8 cellular contexts compared by ENCODE assay signal in the genomic region with DNA sequence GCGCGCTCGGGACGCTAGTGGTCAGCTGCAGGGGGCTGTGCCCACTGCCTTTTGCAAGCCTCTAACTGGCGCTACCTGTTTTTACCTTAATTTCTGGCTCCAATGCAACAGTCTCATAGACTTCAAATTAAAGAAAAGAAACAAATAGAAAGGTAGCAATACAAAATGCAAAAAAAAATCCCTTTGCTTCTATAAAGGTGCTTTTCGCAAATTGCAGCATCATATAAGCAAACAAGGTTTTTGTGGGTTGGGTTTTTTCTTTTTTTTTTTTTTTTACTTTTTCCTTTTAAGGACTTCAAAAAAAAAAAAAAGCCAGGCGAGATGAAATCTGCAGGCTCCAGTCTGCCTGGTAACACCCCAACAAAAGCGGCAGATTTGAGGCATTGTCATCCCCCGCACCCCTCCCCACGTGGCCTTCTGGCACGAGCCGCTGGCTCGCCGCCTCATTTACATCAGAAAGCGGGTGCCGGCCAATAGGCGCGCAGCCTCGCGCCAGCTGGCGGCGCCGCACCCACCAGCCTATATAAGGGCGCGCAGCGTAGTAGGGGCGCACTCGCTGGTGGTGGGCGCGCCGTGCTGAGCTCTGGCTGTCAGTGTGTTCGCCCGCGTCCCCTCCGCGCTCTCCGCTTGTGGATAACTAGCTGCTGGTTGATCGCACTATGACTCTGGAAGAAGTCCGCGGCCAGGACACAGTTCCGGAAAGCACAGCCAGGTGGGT. TPM values are rescaled to one million over a fixed set of nuclear protein-coding genes. Genes with fewer than 3 reads are reported as not detected.
DNase-seq lines count a peak whose midpoint lies in the region; ATAC-seq and TF ChIP-seq lines count a peak whose summit lies in the region.

A gene with protein sequence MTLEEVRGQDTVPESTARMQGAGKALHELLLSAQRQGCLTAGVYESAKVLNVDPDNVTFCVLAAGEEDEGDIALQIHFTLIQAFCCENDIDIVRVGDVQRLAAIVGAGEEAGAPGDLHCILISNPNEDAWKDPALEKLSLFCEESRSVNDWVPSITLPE (plus strand): TSS at position 550 of the 718 bp plus-strand sequence. CDS start 110 bp downstream, at position 660.

- H3K4me3 ChIP-seq in fibroblast of lung (replicated peaks in 1 of 4; ENCODE audit: control extremely low read depth in 1 of 4, insufficient read depth in 1 of 4, low read depth in 3 of 4, low read length in 4 of 4): peak within 1 kb of the TSS; percentile 10 to 62 (median 38)

- H3K9me3 Mint-ChIP-seq in naive thymus-derived CD8-positive, alpha-beta T cell: no peaks in the 10 kb centered on the region
- no peaks in the 10 kb centered on the region for H3K9me3 Mint-ChIP-seq in stimulated activated effector memory CD8-positive, alpha-beta T cell treated with anti-CD3 and anti-CD28 coated beads, Interleukin-12 subunit alpha, Interleukin-12 subunit beta, amount 100 ng/mL, for 72 hours

- no peaks in the 10 kb centered on the region for H4K20me1 ChIP-seq in fibroblast of lung (ENCODE audit: control insufficient read depth, extremely low read depth, insufficient read depth, low read length)

- H3K9ac ChIP-seq in fibroblast of lung (ENCODE audit: insufficient read depth, low read length): peak within 1 kb of the TSS; percentile 32

- POLR2A ChIA-PET in naive thymus-derived CD8-positive, alpha-beta T cell (lab: Charles Lee): interaction anchor here (0.7 to 0.8 kb wide), 2 partner anchors 207 to 314 kb away, joined by 4 to 6 read pairs; no protein-coding TSS in a partner anchor

- H3K4me2 ChIP-seq in fibroblast of lung (ENCODE audit: extremely low read depth, insufficient read depth, low read length): peak within 1 kb of the TSS; percentile 86

- DNase-seq in A172 (ENCODE audit: low spot score) (peak; percentile 86), HuH-7 (ENCODE audit: low spot score) (peak; percentile 49), OCI-M1 (lab: John Stamatoyannopoulos, UW) (peak; percentile 16), fibroblast of lung (ENCODE audit: low read depth in 2 of 2) (peak; percentile 81 to 84)
- DNase-seq in activated T-helper 1 cell treated with anti-CD3 and anti-CD28 coated beads, Interleukin-2, amount 50 U/mL, for 16 hours (ENCODE audit: low read depth in 1 of 2, low spot score in 1 of 2): peak; percentile 68 to 79
- peak; percentile 72 to 92 (median 82) for DNase-seq in naive thymus-derived CD8-positive, alpha-beta T cell
- DNase-seq in stimulated activated effector memory CD8-positive, alpha-beta T cell treated with anti-CD3 and anti-CD28 coated beads, Interleukin-12 subunit alpha, Interleukin-12 subunit beta, amount 100 ng/mL, for 72 hours (ENCODE audit: low spot score in 2 of 2): peak; percentile 55 to 80

- H3K27me3 ChIP-seq in fibroblast of lung (ENCODE audit: control insufficient read depth, insufficient read depth, low read length): peaks cover 2% of the 10 kb centered on the region

- H3K27me3 Mint-ChIP-seq in naive thymus-derived CD8-positive, alpha-beta T cell: peaks cover 0 to 10% (median 1%) of the 10 kb centered on the region in 5 donors

- TF ChIP-seq CTCF in fibroblast of lung (conservative IDR thresholded peaks at IDR 0.05 in 1 of 2, IDR thresholded peaks at IDR 0.05 in 1 of 2; ENCODE audit: low read depth in 1 of 2, low read length in 2 of 2): no peak

- H2AFZ ChIP-seq in fibroblast of lung (ENCODE audit: low read length): peak within 1 kb of the TSS; percentile 40

- no peaks in the 10 kb centered on the region for H3K79me2 ChIP-seq in fibroblast of lung (ENCODE audit: control insufficient read depth, insufficient read depth, low read length)

- H3K4me1 Mint-ChIP-seq in naive thymus-derived CD8-positive, alpha-beta T cell: peaks cover 11 to 40% (median 28%) of the 10 kb centered on the region in 4 donors
- H3K4me1 Mint-ChIP-seq in stimulated activated effector memory CD8-positive, alpha-beta T cell treated with anti-CD3 and anti-CD28 coated beads, Interleukin-12 subunit alpha, Interleukin-12 subunit beta, amount 100 ng/mL, for 72 hours: peaks cover 32% of the 10 kb centered on the region

- no peaks in the 10 kb centered on the region for H3K9me3 ChIP-seq in fibroblast of lung (ENCODE audit: control insufficient read depth, insufficient read depth, low read depth, low read length)

- peaks cover 4% of the 10 kb centered on the region for H3K4me1 ChIP-seq in fibroblast of lung (ENCODE audit: control insufficient read depth, extremely low read depth, insufficient read depth, low read length)

- peak within 1 kb of the TSS; percentile 2 for H3K27ac ChIP-seq in fibroblast of lung (ENCODE audit: insufficient read depth, low read length)

- no peaks in the 10 kb centered on the region for H3K36me3 Mint-ChIP-seq in naive thymus-derived CD8-positive, alpha-beta T cell
- peaks cover 18% of the 10 kb centered on the region for H3K36me3 Mint-ChIP-seq in stimulated activated effector memory CD8-positive, alpha-beta T cell treated with anti-CD3 and anti-CD28 coated beads, Interleukin-12 subunit alpha, Interleukin-12 subunit beta, amount 100 ng/mL, for 72 hours

- peak within 1 kb of the TSS; percentile 74 to 90 (median 88) for H3K4me3 Mint-ChIP-seq in naive thymus-derived CD8-positive, alpha-beta T cell
- peak within 1 kb of the TSS; percentile 79 for H3K4me3 Mint-ChIP-seq in stimulated activated effector memory CD8-positive, alpha-beta T cell treated with anti-CD3 and anti-CD28 coated beads, Interleukin-12 subunit alpha, Interleukin-12 subunit beta, amount 100 ng/mL, for 72 hours

- peak; percentile 59 for ATAC-seq in GM18909 (IDR thresholded peaks at IDR 0.05; ENCODE audit: poor library complexity, unreplicated experiment)
- peak; percentile 74 to 75 for ATAC-seq in naive thymus-derived CD8-positive, alpha-beta T cell
- peak; percentile 79 for ATAC-seq in stimulated activated effector memory CD8-positive, alpha-beta T cell treated with anti-CD3 and anti-CD28 coated beads, Interleukin-12 subunit alpha, Interleukin-12 subunit beta, amount 100 ng/mL, for 72 hours

- no peaks in the 10 kb centered on the region for H3K36me3 ChIP-seq in fibroblast of lung (ENCODE audit: control insufficient read depth, insufficient read depth, low read length)

- peak within 1 kb of the TSS in 9 of 10 donors; percentile 31 to 88 (median 70) for H3K27ac Mint-ChIP-seq in naive thymus-derived CD8-positive, alpha-beta T cell
- H3K27ac Mint-ChIP-seq in stimulated activated effector memory CD8-positive, alpha-beta T cell treated with anti-CD3 and anti-CD28 coated beads, Interleukin-12 subunit alpha, Interleukin-12 subunit beta, amount 100 ng/mL, for 72 hours: peak within 1 kb of the TSS; percentile 26

RNA-seq across cellular contexts. Expression of the gene that starts here (rescaled TPM):
- total RNA-seq in A172 (2014; rRNA removed; shearing (Covaris generic)): 6.0 and 10.2 TPM in 2 replicates
- total RNA-seq in fibroblast of lung: 2.3 and 3.5 TPM in 2 replicates
- 0.23 TPM in 1 of 2 replicates, not detected in the other for polyA plus RNA-seq in fibroblast of lung
- polyA plus RNA-seq in fibroblast of lung (2012): 0.41 and 0.91 TPM in 2 replicates
- polyA minus RNA-seq in fibroblast of lung (ENCODE audit: low replicate concordance): not detected in 2 replicates
- 1 to 10 TPM; 1.5 to 3.7 TPM for total RNA-seq in naive thymus-derived CD8-positive, alpha-beta T cell
- under 1 TPM in 2 of 3 donors, not detected in 1; 0.21 to 0.25 TPM for polyA plus RNA-seq in naive thymus-derived CD8-positive, alpha-beta T cell

Comparison
In these comparisons a context has a peak if more than half of its experiments do, and no peak if none do; other contexts are left out.
1. Peak in every context shown above with its lines: DNase-seq, ATAC-seq, H3K4me3 ChIP-seq and H3K27ac ChIP-seq.
2. DNase-seq: peak in every context shown above with its lines; median percentile 86 in A172; 82 in fibroblast of lung; 82 in naive thymus-derived CD8-positive, alpha-beta T cell; 74 in activated T-helper 1 cell treated with anti-CD3 and anti-CD28 coated beads, Interleukin-2, amount 50 U/mL, for 16 hours; 68 in stimulated activated effector memory CD8-positive, alpha-beta T cell treated with anti-CD3 and anti-CD28 coated beads, Interleukin-12 subunit alpha, Interleukin-12 subunit beta, amount 100 ng/mL, for 72 hours; 49 in HuH-7; 16 in OCI-M1.